In genomic region chr6:20652691-20653479, GRCh38 we compare ENCODE assay signal across 17 cellular contexts.
DNase-seq lines count a peak whose midpoint lies in the region; ATAC-seq and TF ChIP-seq lines count a peak whose summit lies in the region.
"Had no signal": no experiment of that assay in that cellular context is flagged by ENCODE, and none has a peak within 500 bp of the region (broad histone marks: within the 10 kb centered on the region; RNA-seq: fewer than 3 reads in every experiment).

No MANE protein-coding gene starts in this region.

- H3K36me3 ChIP-seq in RWPE2 (ENCODE audit: low read depth) (no peaks in the 10 kb centered on the region), fibroblast of lung (ENCODE audit: control insufficient read depth, insufficient read depth, low read length) (no peaks in the 10 kb centered on the region)

- no peaks in the 10 kb centered on the region for H3K27me3 ChIP-seq in RWPE2 (ENCODE audit: insufficient read depth, poor library complexity, severe bottlenecking)
- no peaks in the 10 kb centered on the region for H3K27me3 ChIP-seq in fibroblast of lung (ENCODE audit: control insufficient read depth, insufficient read depth, low read length)
- H3K27me3 ChIP-seq: BLaER1, upper lobe of left lung had no signal

- no peak overlapping the region for H2AFZ ChIP-seq in fibroblast of lung (ENCODE audit: low read length)

- DNase-seq in ELR (ENCODE audit: low read depth) = peak; percentile 76
- DNase-seq in RWPE2 (ENCODE audit: low spot score) = no peak
- peak; percentile 24 to 59 for DNase-seq in fibroblast of lung (ENCODE audit: low read depth in 2 of 2)
- peak; percentile 17 for DNase-seq in non-pigmented ciliary epithelial cell (ENCODE audit: low read depth)
- DNase-seq in DMS153 treated with DMSO at 0.1 percent for 48 hours (lab: John Stamatoyannopoulos, UW; ENCODE audit: unreplicated experiment) = no peak
- no peak for DNase-seq in stimulated activated naive CD4-positive, alpha-beta T cell (lab: John Stamatoyannopoulos, UW)
- no peak for DNase-seq in activated CD8-positive, alpha-beta memory T cell treated with anti-CD3 and anti-CD28 coated beads, Interleukin-2, amount 50 U/mL, for 4 hours
- DNase-seq: activated CD4-positive, alpha-beta T cell treated with anti-CD3 and anti-CD28 coated beads for 36 hours; activated naive CD8-positive, alpha-beta T cell treated with anti-CD3 and anti-CD28 coated beads, Interleukin-2, amount 50 U/mL, for 24 hours; cortex of kidney; NCI-H146; retina; stimulated activated CD4-positive, alpha-beta T cell treated with anti-CD3 and anti-CD28 coated beads, Interleukin-4, amount 100 ng/mL, for 1 hour; upper lobe of left lung had no signal

- H3K9me3 ChIP-seq in RWPE2 (ENCODE audit: severe bottlenecking) (no peaks in the 10 kb centered on the region), fibroblast of lung (ENCODE audit: control insufficient read depth, insufficient read depth, low read depth, low read length) (no peaks in the 10 kb centered on the region)
- H3K9me3 ChIP-seq: upper lobe of left lung had no signal

- no peak overlapping the region for H3K9ac ChIP-seq in fibroblast of lung (ENCODE audit: insufficient read depth, low read length)
- H3K9ac ChIP-seq: BLaER1, KMS-11 had no signal

- no peaks in the 10 kb centered on the region for H4K20me1 ChIP-seq in fibroblast of lung (ENCODE audit: control insufficient read depth, extremely low read depth, insufficient read depth, low read length)
- H4K20me1 ChIP-seq: BLaER1 had no signal

- peak; percentile 96 for ATAC-seq in RWPE2 (ENCODE audit: low read depth)
- ATAC-seq in GM21515 (IDR thresholded peaks at IDR 0.05; ENCODE audit: unreplicated experiment) = no peak
- ATAC-seq: activated CD4-positive, alpha-beta T cell treated with anti-CD3 and anti-CD28 coated beads for 36 hours; activated naive CD8-positive, alpha-beta T cell treated with anti-CD3 and anti-CD28 coated beads, Interleukin-2, amount 50 U/mL, for 24 hours had no signal

- H3K27ac ChIP-seq in RWPE2 (ENCODE audit: poor library complexity, severe bottlenecking) (peak overlapping the region; percentile 62), fibroblast of lung (ENCODE audit: insufficient read depth, low read length) (no peak overlapping the region)
- H3K27ac ChIP-seq: BLaER1, KMS-11, upper lobe of left lung had no signal

- no peaks in the 10 kb centered on the region for H3K79me2 ChIP-seq in fibroblast of lung (ENCODE audit: control insufficient read depth, insufficient read depth, low read length)

- H3K4me3 ChIP-seq in RWPE2 (ENCODE audit: severe bottlenecking) (no peak overlapping the region), fibroblast of lung (replicated peaks in 1 of 4; ENCODE audit: control extremely low read depth in 1 of 4, insufficient read depth in 1 of 4, low read depth in 3 of 4, low read length in 4 of 4) (no peak overlapping the region)
- H3K4me3 ChIP-seq: BLaER1, upper lobe of left lung had no signal

- H3K4me2 ChIP-seq in fibroblast of lung (ENCODE audit: extremely low read depth, insufficient read depth, low read length) = no peak overlapping the region
- H3K4me2 ChIP-seq: BLaER1, KMS-11 had no signal

- TF ChIP-seq CTCF in RWPE2 (IDR thresholded peaks at IDR 0.05; ENCODE audit: poor library complexity, severe bottlenecking) (peak; percentile 16), fibroblast of lung (conservative IDR thresholded peaks at IDR 0.05 in 1 of 2, IDR thresholded peaks at IDR 0.05 in 1 of 2; ENCODE audit: low read depth in 1 of 2, low read length in 2 of 2) (no peak)

- H3K4me1 ChIP-seq in RWPE2 (ENCODE audit: insufficient read depth, poor library complexity, severe bottlenecking) (peaks cover 21% of the 10 kb centered on the region), fibroblast of lung (ENCODE audit: control insufficient read depth, extremely low read depth, insufficient read depth, low read length) (no peaks in the 10 kb centered on the region)
- H3K4me1 ChIP-seq: BLaER1, upper lobe of left lung had no signal

Comparison
In these comparisons a context has a peak if more than half of its experiments do, and no peak if none do; other contexts are left out.
1. DNase-seq: peak in ELR (single experiment), fibroblast of lung (2 of 2) and non-pigmented ciliary epithelial cell (single experiment); none in RWPE2 (single experiment), DMS153 treated with DMSO at 0.1 percent for 48 hours (single experiment), stimulated activated naive CD4-positive, alpha-beta T cell (0 of 6) and activated CD8-positive, alpha-beta memory T cell treated with anti-CD3 and anti-CD28 coated beads, Interleukin-2, amount 50 U/mL, for 4 hours (single experiment).